In genomic region chr4:40093400-40093799, GRCh38 we compare ENCODE assay signal across 1 cellular context.
TF ChIP-seq lines count a peak whose summit lies in the region.

No MANE protein-coding gene starts in this region.

TF ChIP-seq in HEK293, 187 proteins besides CTCF, POLR2A, EP300 and RAD21 (continued from another document):
- TF ChIP-seq ZNF518A (tag by site-specific recombination; conservative IDR thresholded peaks at IDR 0.05; ENCODE audit: low read depth) (peak; percentile 82), ZNF140 (tag by site-specific recombination; IDR thresholded peaks at IDR 0.05) (peak; percentile 35; the same call in 1 of the 2 replicates), ZNF623 (tag by site-specific recombination; IDR thresholded peaks at IDR 0.05) (peak; percentile 53), ZNF426 (tag by site-specific recombination; IDR thresholded peaks at IDR 0.05) (peak; percentile 66), ZNF394 (tag by site-specific recombination; IDR thresholded peaks at IDR 0.05; ENCODE audit: borderline replicate concordance) (peak; percentile 85), ZNF266 (tag by site-specific recombination; IDR thresholded peaks at IDR 0.05; ENCODE audit: low read depth) (peak; percentile 70; the same call in 1 of the 2 replicates), ZNF654 (tag by site-specific recombination; IDR thresholded peaks at IDR 0.05; ENCODE audit: low read depth) (peak; percentile 27; the same call in 1 of the 2 replicates), REST (tag by site-specific recombination; IDR thresholded peaks at IDR 0.05) (0 out of 2 replicates have a peak, but pooled peaks have one; percentile 28)
TF ChIP-seq in HEK293: peak in this region for 17; not testable (repeated sequence) for 170.
